Comparison of ENCODE assay signal across 1 cellular context in the genomic region with DNA sequence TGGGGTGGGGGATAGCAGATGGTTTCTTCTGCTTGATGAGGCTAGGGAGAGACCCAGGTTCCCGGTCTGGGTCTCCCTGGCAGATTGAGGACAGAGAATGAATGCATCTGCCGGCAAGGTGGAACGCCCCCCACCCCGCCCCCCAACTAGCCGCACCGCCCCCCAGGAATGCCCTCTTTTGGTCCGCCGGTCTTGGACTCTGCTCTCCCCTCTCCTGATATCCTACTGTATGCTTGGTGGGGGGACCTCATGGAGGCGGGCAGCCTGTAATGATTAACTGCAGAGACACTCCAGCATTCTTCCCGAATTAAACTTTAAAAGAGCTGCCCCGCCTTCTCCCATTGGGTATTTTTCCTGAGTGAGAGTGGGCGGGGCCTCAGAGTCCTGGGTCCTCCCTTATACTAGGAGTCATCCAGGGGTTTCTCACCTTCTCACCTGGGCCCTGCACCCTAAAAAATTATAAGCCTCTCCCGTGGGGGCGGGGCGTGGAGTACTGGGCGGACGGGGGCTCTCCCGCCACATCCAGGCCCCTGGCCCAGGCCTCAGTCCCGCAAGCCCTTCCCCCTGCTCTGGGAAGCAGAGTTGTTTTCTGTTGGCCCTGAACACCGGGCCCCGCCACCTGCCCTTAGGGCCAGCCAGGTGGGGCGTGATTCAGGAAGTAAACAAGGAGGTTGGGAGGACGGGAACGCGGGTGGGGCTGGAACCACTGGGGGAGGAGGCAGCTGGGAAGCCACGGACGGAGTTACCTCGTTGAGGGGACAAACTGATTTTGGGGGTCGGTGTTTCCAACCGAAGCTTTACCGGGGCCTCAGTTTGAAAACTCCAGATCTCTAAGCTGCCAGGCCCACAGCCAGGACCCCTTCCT.
TF ChIP-seq lines count a peak whose summit lies in the region.

No MANE protein-coding gene starts in this region.

TF ChIP-seq in HepG2, 621 proteins besides CTCF, POLR2A, EP300 and RAD21 (continued from another document and continues in another):
- TF ChIP-seq ZNF562 (CRISPR knock-in tag; IDR thresholded peaks at IDR 0.05; ENCODE audit: borderline replicate concordance) (no peak), ZNF558 (CRISPR knock-in tag; IDR thresholded peaks at IDR 0.05; ENCODE audit: borderline replicate concordance) (no peak), ZNF570 (CRISPR knock-in tag; IDR thresholded peaks at IDR 0.05; ENCODE audit: borderline replicate concordance) (peak; percentile 85; the same call in 1 of the 2 replicates), ZNF354B (CRISPR knock-in tag; IDR thresholded peaks at IDR 0.05) (no peak), ZNF263 (CRISPR knock-in tag; IDR thresholded peaks at IDR 0.05) (peak; percentile 96), NR2F1 (CRISPR knock-in tag; IDR thresholded peaks at IDR 0.05) (peak; percentile 49 to 54; a peak in 3 of 4 replicates), MBNL3 (CRISPR knock-in tag; conservative IDR thresholded peaks at IDR 0.05) (no peak), RFX1 (IDR thresholded peaks at IDR 0.05) (no peak), SRF (IDR thresholded peaks at IDR 0.05; ENCODE audit: low read depth, low read length) (peak; percentile 95), MXD4 (CRISPR knock-in tag; IDR thresholded peaks at IDR 0.05) (peak; percentile 85; the same call in 1 of the 2 replicates), SMARCE1 (IDR thresholded peaks at IDR 0.05; ENCODE audit: borderline replicate concordance) (no peak), ZFYVE20 (CRISPR knock-in tag; IDR thresholded peaks at IDR 0.05; ENCODE audit: borderline replicate concordance, low read depth) (no peak), ZIK1 (CRISPR knock-in tag; IDR thresholded peaks at IDR 0.05; ENCODE audit: borderline replicate concordance, low read depth) (peak; percentile 48; the same call in 1 of the 2 replicates), ZNF724P (CRISPR knock-in tag; IDR thresholded peaks at IDR 0.05; ENCODE audit: borderline replicate concordance) (no peak; the same call in 1 of the 2 replicates), NFRKB (IDR thresholded peaks at IDR 0.05) (no peak), ZNF121 (CRISPR knock-in tag; IDR thresholded peaks at IDR 0.05) (peak; percentile 32; the same call in 1 of the 2 replicates), U2AF2 (IDR thresholded peaks at IDR 0.05; ENCODE audit: low read depth, low read length) (no peak), ZNF839 (CRISPR knock-in tag; IDR thresholded peaks at IDR 0.05; ENCODE audit: borderline replicate concordance) (peak; percentile 27; the same call in 1 of the 2 replicates), ZBTB38 (CRISPR knock-in tag; IDR thresholded peaks at IDR 0.05) (peak; percentile 68), FOXM1 (CRISPR knock-in tag; IDR thresholded peaks at IDR 0.05) (0 out of 2 replicates have a peak, but pooled peaks have one; percentile 68), ZNF552 (CRISPR knock-in tag; IDR thresholded peaks at IDR 0.05; ENCODE audit: borderline replicate concordance) (peak; percentile 84; the same call in 1 of the 2 replicates), PTBP1 (IDR thresholded peaks at IDR 0.05; ENCODE audit: low read depth, low read length, poor library complexity, severe bottlenecking) (no peak), NFKB2 (CRISPR knock-in tag; IDR thresholded peaks at IDR 0.05; ENCODE audit: borderline replicate concordance) (peak; percentile 65; the same call in 1 of the 2 replicates), ZNF335 (CRISPR knock-in tag; IDR thresholded peaks at IDR 0.05) (no peak; the same call in none of the 2 replicates), NR2C2 (CRISPR knock-in tag; IDR thresholded peaks at IDR 0.05; ENCODE audit: borderline replicate concordance) (peak; percentile 68; the same call in 1 of the 2 replicates), SAP130 (CRISPR knock-in tag; IDR thresholded peaks at IDR 0.05; ENCODE audit: low read depth) (peak; percentile 95), PAX8 (CRISPR knock-in tag; IDR thresholded peaks at IDR 0.05; ENCODE audit: borderline replicate concordance) (0 out of 2 replicates have a peak, but pooled peaks have one; percentile 14), GZF1 (CRISPR knock-in tag; IDR thresholded peaks at IDR 0.05) (no peak), ZNF746 (CRISPR knock-in tag; IDR thresholded peaks at IDR 0.05) (no peak; the same call in 1 of the 2 replicates), PHB2 (IDR thresholded peaks at IDR 0.05; ENCODE audit: partially characterized antibody) (no peak), CENPT (CRISPR knock-in tag; IDR thresholded peaks at IDR 0.05; ENCODE audit: low read depth) (no peak), SRSF4 (IDR thresholded peaks at IDR 0.05; ENCODE audit: low read depth, low read length, poor library complexity, severe bottlenecking) (no peak)
- TF ChIP-seq, protein P1, sequence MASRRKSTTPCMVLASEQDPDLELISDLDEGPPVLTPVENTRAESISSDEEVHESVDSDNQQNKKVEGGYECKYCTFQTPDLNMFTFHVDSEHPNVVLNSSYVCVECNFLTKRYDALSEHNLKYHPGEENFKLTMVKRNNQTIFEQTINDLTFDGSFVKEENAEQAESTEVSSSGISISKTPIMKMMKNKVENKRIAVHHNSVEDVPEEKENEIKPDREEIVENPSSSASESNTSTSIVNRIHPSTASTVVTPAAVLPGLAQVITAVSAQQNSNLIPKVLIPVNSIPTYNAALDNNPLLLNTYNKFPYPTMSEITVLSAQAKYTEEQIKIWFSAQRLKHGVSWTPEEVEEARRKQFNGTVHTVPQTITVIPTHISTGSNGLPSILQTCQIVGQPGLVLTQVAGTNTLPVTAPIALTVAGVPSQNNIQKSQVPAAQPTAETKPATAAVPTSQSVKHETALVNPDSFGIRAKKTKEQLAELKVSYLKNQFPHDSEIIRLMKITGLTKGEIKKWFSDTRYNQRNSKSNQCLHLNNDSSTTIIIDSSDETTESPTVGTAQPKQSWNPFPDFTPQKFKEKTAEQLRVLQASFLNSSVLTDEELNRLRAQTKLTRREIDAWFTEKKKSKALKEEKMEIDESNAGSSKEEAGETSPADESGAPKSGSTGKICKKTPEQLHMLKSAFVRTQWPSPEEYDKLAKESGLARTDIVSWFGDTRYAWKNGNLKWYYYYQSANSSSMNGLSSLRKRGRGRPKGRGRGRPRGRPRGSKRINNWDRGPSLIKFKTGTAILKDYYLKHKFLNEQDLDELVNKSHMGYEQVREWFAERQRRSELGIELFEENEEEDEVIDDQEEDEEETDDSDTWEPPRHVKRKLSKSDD (CRISPR knock-in tag; IDR thresholded peaks at IDR 0.05; ENCODE audit: low read depth): no peak
- TF ChIP-seq, protein P2, sequence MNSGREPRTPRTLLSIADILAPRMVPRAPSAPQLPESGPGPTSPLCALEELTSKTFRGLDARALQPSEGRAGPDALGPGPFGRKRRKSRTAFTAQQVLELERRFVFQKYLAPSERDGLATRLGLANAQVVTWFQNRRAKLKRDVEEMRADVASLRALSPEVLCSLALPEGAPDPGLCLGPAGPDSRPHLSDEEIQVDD (CRISPR knock-in tag; IDR thresholded peaks at IDR 0.05; ENCODE audit: borderline replicate concordance): no peak
- TF ChIP-seq, protein P3, sequence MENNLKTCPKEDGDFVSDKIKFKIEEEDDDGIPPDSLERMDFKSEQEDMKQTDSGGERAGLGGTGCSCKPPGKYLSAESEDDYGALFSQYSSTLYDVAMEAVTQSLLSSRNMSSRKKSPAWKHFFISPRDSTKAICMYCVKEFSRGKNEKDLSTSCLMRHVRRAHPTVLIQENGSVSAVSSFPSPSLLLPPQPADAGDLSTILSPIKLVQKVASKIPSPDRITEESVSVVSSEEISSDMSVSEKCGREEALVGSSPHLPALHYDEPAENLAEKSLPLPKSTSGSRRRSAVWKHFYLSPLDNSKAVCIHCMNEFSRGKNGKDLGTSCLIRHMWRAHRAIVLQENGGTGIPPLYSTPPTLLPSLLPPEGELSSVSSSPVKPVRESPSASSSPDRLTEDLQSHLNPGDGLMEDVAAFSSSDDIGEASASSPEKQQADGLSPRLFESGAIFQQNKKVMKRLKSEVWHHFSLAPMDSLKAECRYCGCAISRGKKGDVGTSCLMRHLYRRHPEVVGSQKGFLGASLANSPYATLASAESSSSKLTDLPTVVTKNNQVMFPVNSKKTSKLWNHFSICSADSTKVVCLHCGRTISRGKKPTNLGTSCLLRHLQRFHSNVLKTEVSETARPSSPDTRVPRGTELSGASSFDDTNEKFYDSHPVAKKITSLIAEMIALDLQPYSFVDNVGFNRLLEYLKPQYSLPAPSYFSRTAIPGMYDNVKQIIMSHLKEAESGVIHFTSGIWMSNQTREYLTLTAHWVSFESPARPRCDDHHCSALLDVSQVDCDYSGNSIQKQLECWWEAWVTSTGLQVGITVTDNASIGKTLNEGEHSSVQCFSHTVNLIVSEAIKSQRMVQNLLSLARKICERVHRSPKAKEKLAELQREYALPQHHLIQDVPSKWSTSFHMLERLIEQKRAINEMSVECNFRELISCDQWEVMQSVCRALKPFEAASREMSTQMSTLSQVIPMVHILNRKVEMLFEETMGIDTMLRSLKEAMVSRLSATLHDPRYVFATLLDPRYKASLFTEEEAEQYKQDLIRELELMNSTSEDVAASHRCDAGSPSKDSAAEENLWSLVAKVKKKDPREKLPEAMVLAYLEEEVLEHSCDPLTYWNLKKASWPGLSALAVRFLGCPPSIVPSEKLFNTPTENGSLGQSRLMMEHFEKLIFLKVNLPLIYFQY (CRISPR knock-in tag; IDR thresholded peaks at IDR 0.05; ENCODE audit: borderline replicate concordance): peak; percentile 34; the same call in 1 of the 2 replicates
- TF ChIP-seq, protein P4, sequence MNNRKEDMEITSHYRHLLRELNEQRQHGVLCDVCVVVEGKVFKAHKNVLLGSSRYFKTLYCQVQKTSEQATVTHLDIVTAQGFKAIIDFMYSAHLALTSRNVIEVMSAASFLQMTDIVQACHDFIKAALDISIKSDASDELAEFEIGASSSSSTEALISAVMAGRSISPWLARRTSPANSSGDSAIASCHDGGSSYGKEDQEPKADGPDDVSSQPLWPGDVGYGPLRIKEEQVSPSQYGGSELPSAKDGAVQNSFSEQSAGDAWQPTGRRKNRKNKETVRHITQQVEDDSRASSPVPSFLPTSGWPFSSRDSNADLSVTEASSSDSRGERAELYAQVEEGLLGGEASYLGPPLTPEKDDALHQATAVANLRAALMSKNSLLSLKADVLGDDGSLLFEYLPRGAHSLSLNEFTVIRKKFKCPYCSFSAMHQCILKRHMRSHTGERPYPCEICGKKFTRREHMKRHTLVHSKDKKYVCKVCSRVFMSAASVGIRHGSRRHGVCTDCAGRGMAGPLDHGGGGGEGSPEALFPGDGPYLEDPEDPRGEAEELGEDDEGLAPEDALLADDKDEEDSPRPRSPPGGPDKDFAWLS (CRISPR knock-in tag; IDR thresholded peaks at IDR 0.05; ENCODE audit: borderline replicate concordance): peak; percentile 97
- TF ChIP-seq, protein P5, sequence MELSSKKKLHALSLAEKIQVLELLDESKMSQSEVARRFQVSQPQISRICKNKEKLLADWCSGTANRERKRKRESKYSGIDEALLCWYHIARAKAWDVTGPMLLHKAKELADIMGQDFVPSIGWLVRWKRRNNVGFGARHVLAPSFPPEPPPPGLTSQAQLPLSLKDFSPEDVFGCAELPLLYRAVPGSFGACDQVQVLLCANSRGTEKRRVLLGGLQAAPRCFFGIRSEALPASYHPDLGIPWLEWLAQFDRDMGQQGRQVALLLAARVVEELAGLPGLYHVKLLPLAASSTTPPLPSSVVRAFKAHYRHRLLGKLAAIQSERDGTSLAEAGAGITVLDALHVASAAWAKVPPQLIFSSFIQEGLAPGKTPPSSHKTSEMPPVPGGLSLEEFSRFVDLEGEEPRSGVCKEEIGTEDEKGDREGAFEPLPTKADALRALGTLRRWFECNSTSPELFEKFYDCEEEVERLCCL (CRISPR knock-in tag; IDR thresholded peaks at IDR 0.05; ENCODE audit: borderline replicate concordance): no peak; the same call in 1 of the 2 replicates
- TF ChIP-seq, protein P6, sequence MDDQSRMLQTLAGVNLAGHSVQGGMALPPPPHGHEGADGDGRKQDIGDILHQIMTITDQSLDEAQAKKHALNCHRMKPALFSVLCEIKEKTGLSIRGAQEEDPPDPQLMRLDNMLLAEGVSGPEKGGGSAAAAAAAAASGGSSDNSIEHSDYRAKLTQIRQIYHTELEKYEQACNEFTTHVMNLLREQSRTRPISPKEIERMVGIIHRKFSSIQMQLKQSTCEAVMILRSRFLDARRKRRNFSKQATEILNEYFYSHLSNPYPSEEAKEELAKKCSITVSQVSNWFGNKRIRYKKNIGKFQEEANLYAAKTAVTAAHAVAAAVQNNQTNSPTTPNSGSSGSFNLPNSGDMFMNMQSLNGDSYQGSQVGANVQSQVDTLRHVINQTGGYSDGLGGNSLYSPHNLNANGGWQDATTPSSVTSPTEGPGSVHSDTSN (CRISPR knock-in tag; IDR thresholded peaks at IDR 0.05; ENCODE audit: borderline replicate concordance): no peak
- TF ChIP-seq, protein P7, sequence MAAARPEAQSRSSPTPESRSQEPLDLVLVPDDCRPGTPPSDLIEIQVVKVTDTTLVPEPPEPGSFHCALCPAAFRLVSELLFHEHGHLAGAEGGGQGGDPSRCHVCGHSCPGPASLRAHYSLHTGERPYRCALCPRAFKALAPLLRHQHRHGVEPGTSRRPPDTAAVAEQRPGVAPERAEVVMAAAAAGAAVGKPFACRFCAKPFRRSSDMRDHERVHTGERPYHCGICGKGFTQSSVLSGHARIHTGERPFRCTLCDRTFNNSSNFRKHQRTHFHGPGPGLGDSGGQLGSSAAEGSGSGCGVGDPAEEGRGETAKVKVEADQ (CRISPR knock-in tag; IDR thresholded peaks at IDR 0.05; ENCODE audit: borderline replicate concordance): peak; percentile 71; the same call in 1 of the 2 replicates
- TF ChIP-seq, protein P8, sequence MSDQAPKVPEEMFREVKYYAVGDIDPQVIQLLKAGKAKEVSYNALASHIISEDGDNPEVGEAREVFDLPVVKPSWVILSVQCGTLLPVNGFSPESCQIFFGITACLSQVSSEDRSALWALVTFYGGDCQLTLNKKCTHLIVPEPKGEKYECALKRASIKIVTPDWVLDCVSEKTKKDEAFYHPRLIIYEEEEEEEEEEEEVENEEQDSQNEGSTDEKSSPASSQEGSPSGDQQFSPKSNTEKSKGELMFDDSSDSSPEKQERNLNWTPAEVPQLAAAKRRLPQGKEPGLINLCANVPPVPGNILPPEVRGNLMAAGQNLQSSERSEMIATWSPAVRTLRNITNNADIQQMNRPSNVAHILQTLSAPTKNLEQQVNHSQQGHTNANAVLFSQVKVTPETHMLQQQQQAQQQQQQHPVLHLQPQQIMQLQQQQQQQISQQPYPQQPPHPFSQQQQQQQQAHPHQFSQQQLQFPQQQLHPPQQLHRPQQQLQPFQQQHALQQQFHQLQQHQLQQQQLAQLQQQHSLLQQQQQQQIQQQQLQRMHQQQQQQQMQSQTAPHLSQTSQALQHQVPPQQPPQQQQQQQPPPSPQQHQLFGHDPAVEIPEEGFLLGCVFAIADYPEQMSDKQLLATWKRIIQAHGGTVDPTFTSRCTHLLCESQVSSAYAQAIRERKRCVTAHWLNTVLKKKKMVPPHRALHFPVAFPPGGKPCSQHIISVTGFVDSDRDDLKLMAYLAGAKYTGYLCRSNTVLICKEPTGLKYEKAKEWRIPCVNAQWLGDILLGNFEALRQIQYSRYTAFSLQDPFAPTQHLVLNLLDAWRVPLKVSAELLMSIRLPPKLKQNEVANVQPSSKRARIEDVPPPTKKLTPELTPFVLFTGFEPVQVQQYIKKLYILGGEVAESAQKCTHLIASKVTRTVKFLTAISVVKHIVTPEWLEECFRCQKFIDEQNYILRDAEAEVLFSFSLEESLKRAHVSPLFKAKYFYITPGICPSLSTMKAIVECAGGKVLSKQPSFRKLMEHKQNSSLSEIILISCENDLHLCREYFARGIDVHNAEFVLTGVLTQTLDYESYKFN (CRISPR knock-in tag; conservative IDR thresholded peaks at IDR 0.05): peak; percentile 90
